ENCODE assay signal across 1 cellular context in the genomic region with DNA sequence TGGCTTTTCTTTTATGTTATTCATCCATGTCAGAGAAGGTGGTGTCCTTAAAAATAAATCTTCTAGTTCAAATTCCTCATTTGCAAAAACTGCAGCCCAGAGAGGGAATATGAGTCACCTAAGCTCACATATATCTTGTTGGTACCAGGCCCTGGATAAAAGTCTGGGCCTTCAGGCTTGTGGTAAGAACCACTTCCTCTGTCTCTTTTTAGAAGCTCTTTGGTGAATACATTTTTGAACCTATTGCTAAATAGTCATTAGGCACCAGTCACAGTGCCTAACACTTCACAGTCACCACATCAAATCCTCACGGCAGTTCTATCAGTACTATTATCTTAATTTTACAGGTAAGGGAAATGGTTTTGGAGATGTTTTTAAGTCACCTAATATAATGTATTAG.
TF ChIP-seq lines count a peak whose summit lies in the region.

No MANE protein-coding gene starts in this region.

TF ChIP-seq in GM23338, 12 proteins besides CTCF, POLR2A, EP300 and RAD21 (continued from another document):
- TF ChIP-seq, protein P1, sequence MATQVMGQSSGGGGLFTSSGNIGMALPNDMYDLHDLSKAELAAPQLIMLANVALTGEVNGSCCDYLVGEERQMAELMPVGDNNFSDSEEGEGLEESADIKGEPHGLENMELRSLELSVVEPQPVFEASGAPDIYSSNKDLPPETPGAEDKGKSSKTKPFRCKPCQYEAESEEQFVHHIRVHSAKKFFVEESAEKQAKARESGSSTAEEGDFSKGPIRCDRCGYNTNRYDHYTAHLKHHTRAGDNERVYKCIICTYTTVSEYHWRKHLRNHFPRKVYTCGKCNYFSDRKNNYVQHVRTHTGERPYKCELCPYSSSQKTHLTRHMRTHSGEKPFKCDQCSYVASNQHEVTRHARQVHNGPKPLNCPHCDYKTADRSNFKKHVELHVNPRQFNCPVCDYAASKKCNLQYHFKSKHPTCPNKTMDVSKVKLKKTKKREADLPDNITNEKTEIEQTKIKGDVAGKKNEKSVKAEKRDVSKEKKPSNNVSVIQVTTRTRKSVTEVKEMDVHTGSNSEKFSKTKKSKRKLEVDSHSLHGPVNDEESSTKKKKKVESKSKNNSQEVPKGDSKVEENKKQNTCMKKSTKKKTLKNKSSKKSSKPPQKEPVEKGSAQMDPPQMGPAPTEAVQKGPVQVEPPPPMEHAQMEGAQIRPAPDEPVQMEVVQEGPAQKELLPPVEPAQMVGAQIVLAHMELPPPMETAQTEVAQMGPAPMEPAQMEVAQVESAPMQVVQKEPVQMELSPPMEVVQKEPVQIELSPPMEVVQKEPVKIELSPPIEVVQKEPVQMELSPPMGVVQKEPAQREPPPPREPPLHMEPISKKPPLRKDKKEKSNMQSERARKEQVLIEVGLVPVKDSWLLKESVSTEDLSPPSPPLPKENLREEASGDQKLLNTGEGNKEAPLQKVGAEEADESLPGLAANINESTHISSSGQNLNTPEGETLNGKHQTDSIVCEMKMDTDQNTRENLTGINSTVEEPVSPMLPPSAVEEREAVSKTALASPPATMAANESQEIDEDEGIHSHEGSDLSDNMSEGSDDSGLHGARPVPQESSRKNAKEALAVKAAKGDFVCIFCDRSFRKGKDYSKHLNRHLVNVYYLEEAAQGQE (IDR thresholded peaks at IDR 0.05; ENCODE audit: unreplicated experiment): no peak
- TF ChIP-seq, protein P2, sequence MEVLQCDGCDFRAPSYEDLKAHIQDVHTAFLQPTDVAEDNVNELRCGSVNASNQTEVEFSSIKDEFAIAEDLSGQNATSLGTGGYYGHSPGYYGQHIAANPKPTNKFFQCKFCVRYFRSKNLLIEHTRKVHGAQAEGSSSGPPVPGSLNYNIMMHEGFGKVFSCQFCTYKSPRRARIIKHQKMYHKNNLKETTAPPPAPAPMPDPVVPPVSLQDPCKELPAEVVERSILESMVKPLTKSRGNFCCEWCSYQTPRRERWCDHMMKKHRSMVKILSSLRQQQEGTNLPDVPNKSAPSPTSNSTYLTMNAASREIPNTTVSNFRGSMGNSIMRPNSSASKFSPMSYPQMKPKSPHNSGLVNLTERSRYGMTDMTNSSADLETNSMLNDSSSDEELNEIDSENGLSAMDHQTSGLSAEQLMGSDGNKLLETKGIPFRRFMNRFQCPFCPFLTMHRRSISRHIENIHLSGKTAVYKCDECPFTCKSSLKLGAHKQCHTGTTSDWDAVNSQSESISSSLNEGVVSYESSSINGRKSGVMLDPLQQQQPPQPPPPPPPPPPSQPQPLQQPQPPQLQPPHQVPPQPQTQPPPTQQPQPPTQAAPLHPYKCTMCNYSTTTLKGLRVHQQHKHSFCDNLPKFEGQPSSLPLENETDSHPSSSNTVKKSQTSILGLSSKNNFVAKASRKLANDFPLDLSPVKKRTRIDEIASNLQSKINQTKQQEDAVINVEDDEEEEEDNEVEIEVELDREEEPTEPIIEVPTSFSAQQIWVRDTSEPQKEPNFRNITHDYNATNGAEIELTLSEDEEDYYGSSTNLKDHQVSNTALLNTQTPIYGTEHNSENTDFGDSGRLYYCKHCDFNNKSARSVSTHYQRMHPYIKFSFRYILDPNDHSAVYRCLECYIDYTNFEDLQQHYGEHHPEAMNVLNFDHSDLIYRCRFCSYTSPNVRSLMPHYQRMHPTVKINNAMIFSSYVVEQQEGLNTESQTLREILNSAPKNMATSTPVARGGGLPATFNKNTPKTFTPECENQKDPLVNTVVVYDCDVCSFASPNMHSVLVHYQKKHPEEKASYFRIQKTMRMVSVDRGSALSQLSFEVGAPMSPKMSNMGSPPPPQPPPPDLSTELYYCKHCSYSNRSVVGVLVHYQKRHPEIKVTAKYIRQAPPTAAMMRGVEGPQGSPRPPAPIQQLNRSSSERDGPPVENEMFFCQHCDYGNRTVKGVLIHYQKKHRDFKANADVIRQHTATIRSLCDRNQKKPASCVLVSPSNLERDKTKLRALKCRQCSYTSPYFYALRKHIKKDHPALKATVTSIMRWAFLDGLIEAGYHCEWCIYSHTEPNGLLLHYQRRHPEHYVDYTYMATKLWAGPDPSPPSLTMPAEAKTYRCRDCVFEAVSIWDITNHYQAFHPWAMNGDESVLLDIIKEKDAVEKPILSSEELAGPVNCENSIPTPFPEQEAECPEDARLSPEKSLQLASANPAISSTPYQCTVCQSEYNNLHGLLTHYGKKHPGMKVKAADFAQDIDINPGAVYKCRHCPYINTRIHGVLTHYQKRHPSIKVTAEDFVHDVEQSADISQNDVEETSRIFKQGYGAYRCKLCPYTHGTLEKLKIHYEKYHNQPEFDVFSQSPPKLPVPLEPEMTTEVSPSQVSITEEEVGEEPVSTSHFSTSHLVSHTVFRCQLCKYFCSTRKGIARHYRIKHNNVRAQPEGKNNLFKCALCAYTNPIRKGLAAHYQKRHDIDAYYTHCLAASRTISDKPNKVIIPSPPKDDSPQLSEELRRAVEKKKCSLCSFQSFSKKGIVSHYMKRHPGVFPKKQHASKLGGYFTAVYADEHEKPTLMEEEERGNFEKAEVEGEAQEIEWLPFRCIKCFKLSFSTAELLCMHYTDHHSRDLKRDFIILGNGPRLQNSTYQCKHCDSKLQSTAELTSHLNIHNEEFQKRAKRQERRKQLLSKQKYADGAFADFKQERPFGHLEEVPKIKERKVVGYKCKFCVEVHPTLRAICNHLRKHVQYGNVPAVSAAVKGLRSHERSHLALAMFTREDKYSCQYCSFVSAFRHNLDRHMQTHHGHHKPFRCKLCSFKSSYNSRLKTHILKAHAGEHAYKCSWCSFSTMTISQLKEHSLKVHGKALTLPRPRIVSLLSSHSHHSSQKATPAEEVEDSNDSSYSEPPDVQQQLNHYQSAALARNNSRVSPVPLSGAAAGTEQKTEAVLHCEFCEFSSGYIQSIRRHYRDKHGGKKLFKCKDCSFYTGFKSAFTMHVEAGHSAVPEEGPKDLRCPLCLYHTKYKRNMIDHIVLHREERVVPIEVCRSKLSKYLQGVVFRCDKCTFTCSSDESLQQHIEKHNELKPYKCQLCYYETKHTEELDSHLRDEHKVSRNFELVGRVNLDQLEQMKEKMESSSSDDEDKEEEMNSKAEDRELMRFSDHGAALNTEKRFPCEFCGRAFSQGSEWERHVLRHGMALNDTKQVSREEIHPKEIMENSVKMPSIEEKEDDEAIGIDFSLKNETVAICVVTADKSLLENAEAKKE (CRISPR knock-in tag; IDR thresholded peaks at IDR 0.05): no peak
- TF ChIP-seq EZH2phosphoT487 (IDR thresholded peaks at IDR 0.05; ENCODE audit: unreplicated experiment) (no peak), JUNB (IDR thresholded peaks at IDR 0.05; ENCODE audit: unreplicated experiment) (no peak), NANOG (IDR thresholded peaks at IDR 0.05; ENCODE audit: borderline replicate concordance) (no peak), STAT1 (IDR thresholded peaks at IDR 0.05; ENCODE audit: unreplicated experiment) (no peak)
